Comparison of ENCODE assay signal across 9 cellular contexts in genomic region chr6:52686878-52687699, GRCh38.
"Had no signal": no experiment of that assay in that cellular context is flagged by ENCODE, and none has a peak within 500 bp of the region (broad histone marks: within the 10 kb centered on the region; RNA-seq: fewer than 3 reads in every experiment).

No MANE protein-coding gene starts in this region.

- ATAC-seq: HCT116, HepG2 had no signal

- H3K4me1 ChIP-seq: HAP-1 had no signal

- FAIRE-seq: HepG2 had no signal

- H3K4me3 ChIP-seq: GM23248, HAP-1 had no signal

- H2AFZ ChIP-seq: GM23248 had no signal

- H3K27ac ChIP-seq: GM23248, HL-60 had no signal

- DNase-seq: GM23248, GOT3, H7, HFFc6, KG1 had no signal

- H3K9me3 ChIP-seq: HAP-1 had no signal

- H3K9ac ChIP-seq: GM23248 had no signal
